Comparison of ENCODE assay signal across 25 cellular contexts in the genomic region with DNA sequence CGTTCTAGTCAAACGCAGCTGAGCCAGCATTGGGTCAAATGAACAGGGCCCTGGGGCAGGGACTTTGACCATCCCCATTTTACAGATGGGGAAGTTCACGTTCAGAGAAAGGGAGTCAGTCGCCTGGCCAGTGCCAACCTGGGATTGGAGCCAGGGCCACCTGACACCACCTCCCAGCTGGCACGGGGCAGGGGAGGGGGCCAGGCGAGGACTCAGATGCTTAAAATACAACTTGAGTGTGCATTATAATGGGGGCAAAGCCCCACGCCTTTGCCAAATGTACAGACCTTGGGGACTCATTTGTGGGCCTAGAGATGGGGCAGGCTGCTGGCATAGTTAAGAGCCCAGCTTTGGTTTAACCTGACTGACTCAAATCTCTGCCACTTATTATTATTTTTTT.
"Had no signal": no experiment of that assay in that cellular context is flagged by ENCODE, and none has a peak within 500 bp of the region (broad histone marks: within the 10 kb centered on the region; RNA-seq: fewer than 3 reads in every experiment).

No MANE protein-coding gene starts in this region.

- H3K9me3 Mint-ChIP-seq: activated B cell treated with CpG ODN at 0.5 μM for 24 hours; activated CD4-positive, alpha-beta memory T cell treated with anti-CD3 and anti-CD28 coated beads for 36 hours; endodermal cell had no signal

- H3K4me1 ChIP-seq: body of pancreas, esophagus squamous epithelium, sigmoid colon, upper lobe of right lung had no signal

- H3K27ac Mint-ChIP-seq: activated B cell treated with CpG ODN at 0.5 μM for 24 hours; activated CD4-positive, alpha-beta memory T cell treated with anti-CD3 and anti-CD28 coated beads for 36 hours; activated CD8-positive, alpha-beta memory T cell treated with anti-CD3 and anti-CD28 coated beads, Interleukin-2, amount 10 ng/mL, durations not matched to agents 7 days and 5 days; endodermal cell had no signal

- H3K27me3 ChIP-seq: body of pancreas, cardiac muscle cell, esophagus squamous epithelium, gastroesophageal sphincter, sigmoid colon, upper lobe of right lung had no signal

- H3K4me3 ChIP-seq: body of pancreas, cardiac muscle cell, esophagus squamous epithelium, gastroesophageal sphincter, sigmoid colon, upper lobe of right lung had no signal

- DNase-seq: activated B cell treated with CpG ODN at 0.5 μM for 24 hours; activated CD4-positive, alpha-beta memory T cell treated with anti-CD3 and anti-CD28 coated beads for 36 hours; activated CD4-positive, alpha-beta T cell treated with anti-CD3 and anti-CD28 coated beads for 4 hours; activated CD8-positive, alpha-beta memory T cell treated with anti-CD3 and anti-CD28 coated beads, Interleukin-2, amount 10 ng/mL, durations not matched to agents 7 days and 5 days; activated effector memory CD4-positive, alpha-beta T cell treated with anti-CD3 and anti-CD28 coated beads, Interleukin-2, amount 50 U/mL, for 16 hours; activated naive CD4-positive, alpha-beta T cell treated with anti-CD3 and anti-CD28 coated beads, Interleukin-2, amount 50 U/mL, for 16 hours; activated T-cell treated with anti-CD3 and anti-CD28 coated beads for 4 hours; anterior cingulate cortex; body of pancreas; cortex of kidney; endodermal cell; esophagus squamous epithelium; head of caudate nucleus; hypothalamus; mesenchymal stem cell; occipital lobe; posterior cingulate gyrus; sigmoid colon; stimulated activated CD4-positive, alpha-beta T cell treated with anti-CD3 and anti-CD28 coated beads, Interleukin-2, amount 100 ng/mL, for 48 hours; stimulated activated naive CD8-positive, alpha-beta T cell treated with anti-CD3 and anti-CD28 coated beads, Interleukin-15, Interleukin-2, amounts not matched to agents 100 U/mL and 50 U/mL, for 24 hours; SW 1271; T-helper 17 cell; upper lobe of right lung had no signal

- H3K4me1 Mint-ChIP-seq: activated B cell treated with CpG ODN at 0.5 μM for 24 hours; activated CD8-positive, alpha-beta memory T cell treated with anti-CD3 and anti-CD28 coated beads, Interleukin-2, amount 10 ng/mL, durations not matched to agents 7 days and 5 days; endodermal cell had no signal

- H3K9me3 ChIP-seq: body of pancreas, esophagus squamous epithelium, gastroesophageal sphincter, sigmoid colon, upper lobe of right lung had no signal

- H3K27ac ChIP-seq: body of pancreas, cardiac muscle cell, esophagus squamous epithelium, gastroesophageal sphincter, sigmoid colon, upper lobe of right lung had no signal

- ATAC-seq: activated CD8-positive, alpha-beta memory T cell treated with anti-CD3 and anti-CD28 coated beads, Interleukin-2, amount 10 ng/mL, durations not matched to agents 7 days and 5 days; body of pancreas; gastroesophageal sphincter; stimulated activated naive CD8-positive, alpha-beta T cell treated with anti-CD3 and anti-CD28 coated beads, Interleukin-15, Interleukin-2, amounts not matched to agents 100 U/mL and 50 U/mL, for 24 hours; T-helper 17 cell; upper lobe of right lung had no signal

- H3K4me3 Mint-ChIP-seq: activated B cell treated with CpG ODN at 0.5 μM for 24 hours; activated CD4-positive, alpha-beta memory T cell treated with anti-CD3 and anti-CD28 coated beads for 36 hours; activated CD8-positive, alpha-beta memory T cell treated with anti-CD3 and anti-CD28 coated beads, Interleukin-2, amount 10 ng/mL, durations not matched to agents 7 days and 5 days; endodermal cell; T-helper 17 cell had no signal

- H3K27me3 Mint-ChIP-seq: activated B cell treated with CpG ODN at 0.5 μM for 24 hours; activated CD4-positive, alpha-beta memory T cell treated with anti-CD3 and anti-CD28 coated beads for 36 hours; activated CD8-positive, alpha-beta memory T cell treated with anti-CD3 and anti-CD28 coated beads, Interleukin-2, amount 10 ng/mL, durations not matched to agents 7 days and 5 days; T-helper 17 cell had no signal
